In genomic region chr14:34538871-34539406, GRCh38 we compare ENCODE assay signal across 8 cellular contexts. TPM values are rescaled to one million over a fixed set of nuclear protein-coding genes. Genes with fewer than 3 reads are reported as not detected.
A peak's percentile ranks its signal among the peaks of the same experiment; 100 is the strongest.
DNase-seq lines count a peak whose midpoint lies in the region; ATAC-seq and TF ChIP-seq lines count a peak whose summit lies in the region.

No MANE protein-coding gene starts in this region.

- H3K4me3 ChIP-seq in GM06990 (replicated peaks; ENCODE audit: low read depth, low read length) (peak overlapping the region; percentile 94), HUES6 (ENCODE audit: low read depth, low read length) (peak overlapping the region; percentile 82), coronary artery (peak overlapping the region; percentile 94), neural cell (ENCODE audit: low read length) (peak overlapping the region; percentile 98)

- no peak for TF ChIP-seq EP300 in neural cell (conservative IDR thresholded peaks at IDR 0.05; ENCODE audit: poor library complexity, severe bottlenecking)

- H3K27ac ChIP-seq in HUES6 (ENCODE audit: low read depth, low read length) (peak overlapping the region; percentile 60), coronary artery (peak overlapping the region; percentile 94 to 97), neural cell (ENCODE audit: low read length) (peak overlapping the region; percentile 95)

- H3K36me3 ChIP-seq in GM06990 (ENCODE audit: control insufficient read depth, insufficient read depth, low read length) (peaks cover 2% of the 10 kb centered on the region; the same call in 1 of the 2 replicates), HUES6 (ENCODE audit: control insufficient read depth, insufficient read depth, low read length) (peaks cover 12% of the 10 kb centered on the region), neural cell (ENCODE audit: insufficient read depth, low read length) (no peaks in the 10 kb centered on the region)

- peaks cover 36% of the 10 kb centered on the region for H3K79me2 ChIP-seq in neural cell (replicated peaks; ENCODE audit: insufficient read depth, low read length)

- peaks cover 4% of the 10 kb centered on the region for H3K4me1 ChIP-seq in HUES6 (ENCODE audit: control insufficient read depth, insufficient read depth, low read length)

- TF ChIP-seq CTCF in GM06990 (IDR thresholded peaks at IDR 0.05; ENCODE audit: insufficient read depth, low read length, poor library complexity, severe bottlenecking) (no peak), coronary artery (IDR thresholded peaks at IDR 0.05) (no peak), neural cell (IDR thresholded peaks at IDR 0.05; ENCODE audit: poor library complexity, severe bottlenecking) (no peak), GM13976 (IDR thresholded peaks at IDR 0.05; ENCODE audit: borderline replicate concordance, control extremely low read depth, extremely low read depth, insufficient read depth, missing control alignments) (no peak)

- H2AFZ ChIP-seq in neural cell (ENCODE audit: low read depth, low read length): peak overlapping the region; percentile 89

- H3K27me3 ChIP-seq in GM06990 (replicated peaks; ENCODE audit: control insufficient read depth, insufficient read depth, low read length) (no peaks in the 10 kb centered on the region), HUES6 (ENCODE audit: control insufficient read depth, insufficient read depth, low read length) (no peaks in the 10 kb centered on the region), neural cell (ENCODE audit: insufficient read depth, low read depth, low read length) (no peaks in the 10 kb centered on the region)

- ATAC-seq in GM21367 (IDR thresholded peaks at IDR 0.05; ENCODE audit: unreplicated experiment): no peak

- in situ Hi-C loops in GM13976 (cut with MboI; ENCODE audit: low sequenced_read_pairs, unreplicated experiment): no loop called here

- no peaks in the 10 kb centered on the region for H3K9me2 ChIP-seq in neural cell (ENCODE audit: insufficient read depth, low read length)

- TF ChIP-seq RAD21 in neural cell (conservative IDR thresholded peaks at IDR 0.05): no peak

- DNase-seq in GM06990 (ENCODE audit: extremely low read depth, insufficient read length) (no peak), coronary artery (ENCODE audit: low spot score) (no peak), hypothalamus (lab: John Stamatoyannopoulos, UW) (no peak), GM13976 (ENCODE audit: low spot score) (no peak), cerebellar nuclear complex (lab: John Stamatoyannopoulos, UW) (no peak)

- H3K9ac ChIP-seq in HUES6 (ENCODE audit: low read length) (peak overlapping the region; percentile 83), neural cell (ENCODE audit: low read length) (peak overlapping the region; percentile 98)

- no peaks in the 10 kb centered on the region for H4K20me1 ChIP-seq in neural cell (ENCODE audit: insufficient read depth)

- H3K9me3 ChIP-seq in HUES6 (ENCODE audit: control insufficient read depth, insufficient read depth, low read depth, low read length): no peaks in the 10 kb centered on the region
- H3K9me3 ChIP-seq in neural cell (ENCODE audit: low read length): no peaks in the 10 kb centered on the region

- no peaks in the 10 kb centered on the region for H3F3A ChIP-seq in neural cell (ENCODE audit: insufficient read depth, low read length, poor library complexity, severe bottlenecking)

- H3K4me2 ChIP-seq in neural cell (ENCODE audit: low read length): peak overlapping the region; percentile 71

TF ChIP-seq in neural cell, 6 proteins besides CTCF, POLR2A, EP300 and RAD21:
- TF ChIP-seq SMC3 (conservative IDR thresholded peaks at IDR 0.05; ENCODE audit: poor library complexity) (no peak), MXI1 (conservative IDR thresholded peaks at IDR 0.05; ENCODE audit: poor library complexity, severe bottlenecking) (no peak), TAF1 (IDR thresholded peaks at IDR 0.05; ENCODE audit: low read depth) (no peak)

RNA-seq across cellular contexts. Expression of gene EAPP, which starts 0.6 kb away (rescaled TPM):
- polyA plus RNA-seq in neural cell: 103 and 112 TPM in 2 replicates
- 59.9 and 68.4 TPM in 2 replicates for polyA minus RNA-seq in neural cell
